36 cellular contexts compared by ENCODE assay signal in genomic region chr3:142973217-142974009, GRCh38. TPM values are rescaled to one million over a fixed set of nuclear protein-coding genes. Genes with fewer than 3 reads are reported as not detected.
DNase-seq lines count a peak whose midpoint lies in the region; ATAC-seq, FAIRE-seq and TF ChIP-seq lines count a peak whose summit lies in the region.
"Had no signal": no experiment of that assay in that cellular context is flagged by ENCODE, and none has a peak within 500 bp of the region (broad histone marks: within the 10 kb centered on the region; RNA-seq: fewer than 3 reads in every experiment).

No MANE protein-coding gene starts in this region.

- H2AFZ ChIP-seq in H1 (ENCODE audit: low read length) (peak overlapping the region; percentile 83; the same call in 1 of the 2 replicates), trophoblast cell (ENCODE audit: insufficient read depth, low read length, poor library complexity) (no peak overlapping the region)
- H2AFZ ChIP-seq: PC-9 had no signal

- H3K27me3 ChIP-seq in H1 (replicated peaks in 1 of 4; ENCODE audit: control insufficient read depth in 3 of 4, extremely low read depth in 1 of 4, insufficient read depth in 3 of 4, low read length in 3 of 4) (no peaks in the 10 kb centered on the region), left ventricle myocardium inferior (ENCODE audit: low read depth) (peaks cover 6% of the 10 kb centered on the region), trophoblast cell (ENCODE audit: insufficient read depth, low read length) (no peaks in the 10 kb centered on the region)
- H3K27me3 ChIP-seq: body of pancreas, uterus had no signal

- no peak overlapping the region for H3K56ac ChIP-seq in H1 (replicated peaks; ENCODE audit: insufficient read length, low read depth, low read length)

- H3K9ac ChIP-seq in H1 (replicated peaks in 1 of 4; ENCODE audit: extremely low read depth in 1 of 4, low read depth in 3 of 4, low read length in 3 of 4) (no peak overlapping the region), trophoblast cell (ENCODE audit: low read length) (no peak overlapping the region)

- H4K20me1 ChIP-seq in H1 (replicated peaks in 1 of 2; ENCODE audit: control insufficient read depth in 1 of 2, insufficient read depth in 2 of 2, low read length in 2 of 2): no peaks in the 10 kb centered on the region

- no peak for TF ChIP-seq RAD21 in H1 (IDR thresholded peaks at IDR 0.05 in 1 of 2, conservative IDR thresholded peaks at IDR 0.05 in 1 of 2; ENCODE audit: low read depth in 2 of 2, low read length in 2 of 2)

- H3K4ac ChIP-seq in H1 (replicated peaks; ENCODE audit: insufficient read length, low read depth, low read length): no peak overlapping the region
- H3K4ac ChIP-seq in trophoblast cell (ENCODE audit: low read depth, low read length): no peak overlapping the region

- no peak overlapping the region for H2BK15ac ChIP-seq in H1 (ENCODE audit: low read length)

- TF ChIP-seq CTCF in C4-2B (conservative IDR thresholded peaks at IDR 0.05): no peak
- no peak for TF ChIP-seq CTCF in H1 (IDR thresholded peaks at IDR 0.05; ENCODE audit: control extremely low read depth in 1 of 3, insufficient read depth in 1 of 3, low read depth in 1 of 3, low read length in 3 of 3)
- no peak for TF ChIP-seq CTCF in left ventricle myocardium inferior (IDR thresholded peaks at IDR 0.05; ENCODE audit: borderline replicate concordance)

- TF ChIP-seq POLR2A in H1 (IDR thresholded peaks at IDR 0.05; ENCODE audit: control extremely low read depth in 1 of 2, low read depth in 2 of 2, low read length in 2 of 2): no peak

- 89% methylated on average over 8 of the region's 8 CpGs; no CpG with 5 or more reads in 1 of the 2 experiments for WGBS in H1 (ENCODE audit: extremely low coverage in 1 of 2, insufficient coverage in 1 of 2, insufficient read length in 1 of 2, insufficient replicate concordance in 2 of 2, low coverage in 1 of 2, low lambda C conversion rate in 2 of 2, missing lambda C conversion rate in 1 of 2), 2 experiments
- WGBS in trophoblast cell (ENCODE audit: extremely low coverage, insufficient coverage, insufficient read length): no CpG with 5 or more reads among the region's 8 CpGs

- H3K4me3 ChIP-seq in H1 (ENCODE audit: extremely low read depth in 1 of 4, insufficient read depth in 2 of 4, low read depth in 3 of 4, low read length in 4 of 4) (no peak overlapping the region), left ventricle myocardium inferior (peak overlapping the region; percentile 7), trophoblast cell (ENCODE audit: low read depth, low read length) (no peak overlapping the region)
- H3K4me3 ChIP-seq: body of pancreas, lower lobe of right lung, mucosa of descending colon, PC-9, thoracic aorta, uterus had no signal

- H2BK12ac ChIP-seq in H1 (ENCODE audit: low read depth, low read length): no peak overlapping the region
- no peak overlapping the region for H2BK12ac ChIP-seq in trophoblast cell (ENCODE audit: low read length)

- H3K27ac ChIP-seq in C4-2B (peak overlapping the region; percentile 14), H1 (ENCODE audit: low read depth, low read length) (no peak overlapping the region), left ventricle myocardium inferior (replicated peaks) (peak overlapping the region; percentile 87), trophoblast cell (ENCODE audit: low read depth, low read length) (no peak overlapping the region)
- H3K27ac ChIP-seq: body of pancreas, lower lobe of right lung, PC-9, thoracic aorta, uterus had no signal

- no peaks in the 10 kb centered on the region for H3K9me3 ChIP-seq in H1 (ENCODE audit: insufficient read depth in 2 of 2, low read depth in 1 of 2, low read length in 1 of 2)
- no peaks in the 10 kb centered on the region for H3K9me3 ChIP-seq in left ventricle myocardium inferior (replicated peaks)
- no peaks in the 10 kb centered on the region for H3K9me3 ChIP-seq in trophoblast cell (ENCODE audit: insufficient read depth, low read depth, low read length)
- H3K9me3 ChIP-seq: body of pancreas, lower lobe of right lung, mucosa of descending colon, thoracic aorta, uterus had no signal

- no peak overlapping the region for H4K12ac ChIP-seq in trophoblast cell (ENCODE audit: low read depth, low read length)

- H3K36me3 ChIP-seq in H1 (ENCODE audit: control insufficient read depth in 2 of 4, insufficient read depth in 4 of 4, low read length in 3 of 4) (no peaks in the 10 kb centered on the region), left ventricle myocardium inferior (no peaks in the 10 kb centered on the region), trophoblast cell (ENCODE audit: control insufficient read depth in 1 of 2, insufficient read depth in 2 of 2, low read length in 2 of 2) (no peaks in the 10 kb centered on the region)
- H3K36me3 ChIP-seq: lower lobe of right lung, thoracic aorta, uterus had no signal

- no peaks in the 10 kb centered on the region for H3K23me2 ChIP-seq in H1 (ENCODE audit: low read depth, low read length)

- ATAC-seq in HG03196 (IDR thresholded peaks at IDR 0.05; ENCODE audit: unreplicated experiment) (no peak), GM19035 (IDR thresholded peaks at IDR 0.05; ENCODE audit: unreplicated experiment) (no peak), GM18861 (IDR thresholded peaks at IDR 0.05; ENCODE audit: unreplicated experiment) (no peak)
- ATAC-seq: body of pancreas; lower lobe of right lung; mucosa of descending colon; natural killer cell treated with Interleukin-12 subunit alpha and Interleukin-12 subunit beta and Interleukin-15 and Interleukin-18, amount 100 ng/mL, for 72 hours had no signal

- H3K79me2 ChIP-seq in H1 (ENCODE audit: control insufficient read depth in 1 of 2, insufficient read depth in 2 of 2, low read length in 2 of 2) (no peaks in the 10 kb centered on the region), trophoblast cell (ENCODE audit: control insufficient read depth, insufficient read depth, low read length, poor library complexity) (no peaks in the 10 kb centered on the region)

- H3K4me1 ChIP-seq in H1 (replicated peaks in 1 of 4; ENCODE audit: control insufficient read depth in 3 of 4, insufficient read depth in 4 of 4, low read length in 3 of 4) (no peaks in the 10 kb centered on the region), left ventricle myocardium inferior (peaks cover 54% of the 10 kb centered on the region), trophoblast cell (ENCODE audit: control insufficient read depth in 1 of 2, insufficient read depth in 2 of 2, low read length in 2 of 2) (no peaks in the 10 kb centered on the region)
- H3K4me1 ChIP-seq: body of pancreas, uterus had no signal

- POLR2A ChIA-PET in H1 (lab: Charles Lee; ENCODE audit: partially characterized antibody): interaction anchor here (1.4 kb wide), 2 partner anchors 9 to 11 kb away, joined by 3 to 5 read pairs; partner anchors contain the start of gene PAQR9

- H3K79me1 ChIP-seq in H1 (ENCODE audit: low read depth, low read length) (no peaks in the 10 kb centered on the region), trophoblast cell (ENCODE audit: low read length) (no peaks in the 10 kb centered on the region)

- H4K8ac ChIP-seq in H1 (ENCODE audit: extremely low read depth, insufficient read depth, low read length) (no peak overlapping the region), trophoblast cell (ENCODE audit: low read depth, low read length) (no peak overlapping the region)

- H2BK20ac ChIP-seq in H1 (ENCODE audit: low read length): no peak overlapping the region

- H2AK5ac ChIP-seq in H1 (ENCODE audit: low read depth, low read length): no peak overlapping the region
- H2AK5ac ChIP-seq in trophoblast cell (ENCODE audit: low read length): no peak overlapping the region

- intact Hi-C loops in left ventricle myocardium inferior (cut with micrococcal nuclease): no loop called here

- DNase-seq in H1 (ENCODE audit: low read depth in 1 of 2, low spot score in 2 of 2) (no peak), left ventricle myocardium inferior (peak; percentile 83), mucosa of gallbladder (ENCODE audit: low spot score) (peak; percentile 48), trophoblast cell (no peak)
- DNase-seq: activated CD4-positive, alpha-beta memory T cell treated with anti-CD3 and anti-CD28 coated beads for 36 hours; activated CD4-positive, alpha-beta T cell treated with anti-CD3 and anti-CD28 coated beads for 1 hour; activated CD8-positive, alpha-beta memory T cell treated with anti-CD3 and anti-CD28 coated beads, Interleukin-2, amount 50 U/mL, for 4 hours; activated naive CD4-positive, alpha-beta T cell treated with Interleukin-2 at 50 U/mL for 16 hours; body of pancreas; CD4-positive, alpha-beta T cell; DND-41; lower lobe of right lung; mucosa of descending colon; MV-4-11; NCI-H1436 treated with DMSO at 0.1 percent for 48 hours; NCI-H226; NCI-H69; PC-9; SHP77; small intestine; stimulated activated naive CD4-positive, alpha-beta T cell treated with Interleukin-2 at 50 U/mL for 16 hours; uterus had no signal

- H2BK5ac ChIP-seq in H1 (ENCODE audit: low read depth, low read length): no peak overlapping the region
- no peak overlapping the region for H2BK5ac ChIP-seq in trophoblast cell (ENCODE audit: low read depth, low read length, poor library complexity)

- H2BK120ac ChIP-seq in H1 (replicated peaks; ENCODE audit: low read depth, low read length) (no peak overlapping the region), trophoblast cell (ENCODE audit: insufficient read depth, low read length, poor library complexity) (no peak overlapping the region)

- FAIRE-seq in H1 (lab: Jason Lieb, UNC): no peak
- FAIRE-seq: A204.1, D721Med, GM19239, H54, islet of Langerhans, small intestine had no signal

- H3K4me2 ChIP-seq in H1 (ENCODE audit: insufficient read depth in 1 of 2, low read depth in 2 of 2, low read length in 2 of 2) (no peak overlapping the region), trophoblast cell (ENCODE audit: low read length) (no peak overlapping the region)
- H3K4me2 ChIP-seq: PC-9 had no signal

- no peak overlapping the region for H4K5ac ChIP-seq in H1 (ENCODE audit: insufficient read length, low read depth, low read length)

- H3K23ac ChIP-seq in H1 (ENCODE audit: insufficient read length) (no peak overlapping the region), trophoblast cell (ENCODE audit: low read length) (no peak overlapping the region)

- H3K14ac ChIP-seq in H1 (ENCODE audit: insufficient read length) (no peak overlapping the region), trophoblast cell (ENCODE audit: low read length) (no peak overlapping the region)

- H4K91ac ChIP-seq in H1 (replicated peaks; ENCODE audit: insufficient read length, low read length) (no peak overlapping the region), trophoblast cell (ENCODE audit: low read depth, low read length) (no peak overlapping the region)

- H3K18ac ChIP-seq in H1 (ENCODE audit: extremely low read depth, low read length) (no peak overlapping the region), trophoblast cell (ENCODE audit: low read length) (no peak overlapping the region)

- no peak for TF ChIP-seq EP300 in H1 (IDR thresholded peaks at IDR 0.05; ENCODE audit: borderline replicate concordance in 1 of 2, low read depth in 2 of 2, low read length in 2 of 2)

- CTCF ChIA-PET in H1 (lab: Charles Lee; ENCODE audit: partially characterized antibody): interaction anchor here (0.8 to 8.8 kb wide), 15 partner anchors 9 to 385 kb away, joined by 3 to 51 read pairs (median 4); no protein-coding TSS in a partner anchor

RNA-seq across cellular contexts. Expression of gene PAQR9, which starts 9.9 kb away (rescaled TPM):
- total RNA-seq in H1 (2021; fragmentation: NEBNext Ultra II Directional; extraction: Animal tissue kit (Norgen Biotek cat#: 25700)): 2.6 and 2.7 TPM in 2 replicates
- polyA plus RNA-seq in H1 (2011; rRNA removed): 5.2 and 7.5 TPM in 2 replicates
- 4.0 TPM for polyA plus RNA-seq in H1 (2011; cell fraction: cytosol; rRNA removed)
- 5.0 TPM for polyA plus RNA-seq in H1 (2011; cell fraction: nucleus; rRNA removed)
- polyA plus RNA-seq in H1 (2012, experiment 1 of 2): 2.0 to 2.5 TPM (median 2.3 TPM) in 4 replicates
- polyA plus RNA-seq in H1 (2012, experiment 2 of 2): 2.1 TPM
- polyA plus RNA-seq in H1 (2013, experiment 1 of 2): 1.9 TPM
- polyA plus RNA-seq in H1 (2013, experiment 2 of 2): 2.1 TPM
- polyA minus RNA-seq in H1 (2011; rRNA and poly(A)+ RNA removed): 4.9 and 5.2 TPM in 2 replicates
- polyA minus RNA-seq in H1 (2011; cell fraction: cytosol; rRNA and poly(A)+ RNA removed): 2.3 TPM
- polyA minus RNA-seq in H1 (2011; cell fraction: nucleus; rRNA and poly(A)+ RNA removed): 10.7 TPM
- total RNA-seq in left ventricle myocardium inferior (15.3 TPM), mucosa of gallbladder (0.32 TPM)
- 0.40 and 0.44 TPM in 2 replicates for polyA plus RNA-seq in trophoblast cell (2013)
- total RNA-seq: activated CD4-positive, alpha-beta memory T cell treated with anti-CD3 and anti-CD28 coated beads for 36 hours; activated T-helper 1 cell treated with anti-CD3 and anti-CD28 coated beads, Interleukin-12 subunit alpha, Interleukin-12 subunit beta, Interleukin-2, Interleukin-4 antibody, amounts not matched to agents 30 ng/mL and 10 ng/mL and 1 ng/mL, durations not matched to agents 14 hours and 24 hours and 36 hours; CD4-positive, alpha-beta T cell; LHCN-M2; lower lobe of right lung; mucosa of descending colon; natural killer cell treated with Interleukin-12 subunit alpha and Interleukin-12 subunit beta and Interleukin-15 and Interleukin-18, amount 100 ng/mL, for 72 hours; PC-9; T-helper 2 cell treated with Interferon-gamma antibody and Interleukin-4, amounts not matched to agents 100 ng/mL and 5 ng/mL, for 36 hours had no signal
- polyA plus RNA-seq: small intestine had no signal

RNA-seq across cellular contexts. Expression of gene U2SURP, which starts 28.0 kb away (rescaled TPM):
- total RNA-seq in H1 (2021; fragmentation: NEBNext Ultra II Directional; extraction: Animal tissue kit (Norgen Biotek cat#: 25700)): 160 and 167 TPM in 2 replicates
- 14.4 and 22.2 TPM in 2 replicates for polyA plus RNA-seq in H1 (2011; rRNA removed)
- polyA plus RNA-seq in H1 (2011; cell fraction: cytosol; rRNA removed): 39.7 TPM
- polyA plus RNA-seq in H1 (2011; cell fraction: nucleus; rRNA removed): 33.7 TPM
- 63.6 to 190 TPM (median 81.1 TPM) in 4 replicates for polyA plus RNA-seq in H1 (2012, experiment 1 of 2)
- 7.5 TPM for polyA plus RNA-seq in H1 (2012, experiment 2 of 2)
- 168 TPM for polyA plus RNA-seq in H1 (2013, experiment 1 of 2)
- polyA plus RNA-seq in H1 (2013, experiment 2 of 2): 146 TPM
- polyA minus RNA-seq in H1 (2011; rRNA and poly(A)+ RNA removed): 86.4 and 112 TPM in 2 replicates
- 52.3 TPM for polyA minus RNA-seq in H1 (2011; cell fraction: cytosol; rRNA and poly(A)+ RNA removed)
- 151 TPM for polyA minus RNA-seq in H1 (2011; cell fraction: nucleus; rRNA and poly(A)+ RNA removed)
- total RNA-seq in left ventricle myocardium inferior: 43.7 TPM
- total RNA-seq in mucosa of gallbladder: 58.7 TPM
- 67.2 and 70.3 TPM in 2 replicates for polyA plus RNA-seq in trophoblast cell (2013)

Comparison
In these comparisons a context has a peak if more than half of its experiments do, and no peak if none do; other contexts are left out.
1. H3K27ac ChIP-seq: peak in C4-2B (single experiment) and left ventricle myocardium inferior (single experiment); none in H1 (single experiment) and trophoblast cell (single experiment).
2. DNase-seq: peak in left ventricle myocardium inferior (single experiment) and mucosa of gallbladder (single experiment); none in H1 (0 of 2) and trophoblast cell (0 of 2).